In genomic region chr9:135743546-135744332, GRCh38 we compare ENCODE assay signal across 16 cellular contexts. TPM values are rescaled to one million over a fixed set of nuclear protein-coding genes. Genes with fewer than 3 reads are reported as not detected.
DNase-seq lines count a peak whose midpoint lies in the region; ATAC-seq and TF ChIP-seq lines count a peak whose summit lies in the region.
"Had no signal": no experiment of that assay in that cellular context is flagged by ENCODE, and none has a peak within 500 bp of the region (broad histone marks: within the 10 kb centered on the region; RNA-seq: fewer than 3 reads in every experiment).

No MANE protein-coding gene starts in this region.

- H3K36me3 ChIP-seq in left ventricle myocardium inferior (no peaks in the 10 kb centered on the region), psoas muscle (ENCODE audit: insufficient read depth in 1 of 2, low read depth in 1 of 2) (no peaks in the 10 kb centered on the region), tibial artery (no peaks in the 10 kb centered on the region)
- H3K36me3 ChIP-seq: BLaER1 treated with 17β-estradiol and CSF1 and Interleukin-3, amounts not matched to agents 10 nM and 100 nM; HAP-1 had no signal

- H3K27me3 ChIP-seq in left ventricle myocardium inferior (ENCODE audit: low read depth) (peaks cover 45% of the 10 kb centered on the region), psoas muscle (ENCODE audit: insufficient read depth in 3 of 3, low read length in 2 of 3) (no peaks in the 10 kb centered on the region), tibial artery (peaks cover 0 to 83% of the 10 kb centered on the region in 2 donors)
- H3K27me3 ChIP-seq: BLaER1 treated with 17β-estradiol and CSF1 and Interleukin-3, amounts not matched to agents 10 nM and 100 nM had no signal

- WGBS in psoas muscle, 3 donors, result 22 to 37% (median 28%) methylated on average over 23 to 25 of the region's 25 CpGs

- intact Hi-C loops in left ventricle myocardium inferior (cut with micrococcal nuclease), result no loop called here
- intact Hi-C loops in psoas muscle (cut with DNase I), result no loop called here
- intact Hi-C loops in tibial artery (cut with DNase I; ENCODE audit: low total_unique reads), result no loop called here

- H3K27ac ChIP-seq in left ventricle myocardium inferior (replicated peaks), result peak overlapping the region; percentile 70
- H3K27ac ChIP-seq in psoas muscle, result peak overlapping the region; percentile 77
- no peak overlapping the region for H3K27ac ChIP-seq in tibial artery
- H3K27ac ChIP-seq: BLaER1 treated with 17β-estradiol and CSF1 and Interleukin-3, amounts not matched to agents 10 nM and 100 nM had no signal

- H3K4me1 ChIP-seq in left ventricle myocardium inferior, result peaks cover 16% of the 10 kb centered on the region
- peaks cover 20% of the 10 kb centered on the region for H3K4me1 ChIP-seq in psoas muscle
- no peaks in the 10 kb centered on the region for H3K4me1 ChIP-seq in tibial artery
- H3K4me1 ChIP-seq: HAP-1 had no signal

- TF ChIP-seq CTCF in left ventricle myocardium inferior (IDR thresholded peaks at IDR 0.05; ENCODE audit: borderline replicate concordance) (no peak), psoas muscle (IDR thresholded peaks at IDR 0.05) (no peak), tibial artery (IDR thresholded peaks at IDR 0.05) (no peak)

- no peaks in the 10 kb centered on the region for H3K9me3 ChIP-seq in left ventricle myocardium inferior (replicated peaks)
- no peaks in the 10 kb centered on the region for H3K9me3 ChIP-seq in psoas muscle
- no peaks in the 10 kb centered on the region for H3K9me3 ChIP-seq in tibial artery
- H3K9me3 ChIP-seq: BLaER1 treated with 17β-estradiol and CSF1 and Interleukin-3, amounts not matched to agents 10 nM and 100 nM; HAP-1 had no signal

- ATAC-seq in psoas muscle (peak; percentile 82 to 87 (median 83)), GM21786 (IDR thresholded peaks at IDR 0.05; ENCODE audit: unreplicated experiment) (no peak), HG02840 (IDR thresholded peaks at IDR 0.05; ENCODE audit: low FRiP score, unreplicated experiment) (no peak), HG02970 (IDR thresholded peaks at IDR 0.05; ENCODE audit: low FRiP score, unreplicated experiment) (no peak)

- peak overlapping the region; percentile 21 for H3K4me3 ChIP-seq in left ventricle myocardium inferior
- H3K4me3 ChIP-seq in psoas muscle, result peak overlapping the region; percentile 62
- no peak overlapping the region for H3K4me3 ChIP-seq in tibial artery
- H3K4me3 ChIP-seq: BLaER1 treated with 17β-estradiol and CSF1 and Interleukin-3, amounts not matched to agents 10 nM and 100 nM; HAP-1 had no signal

- in situ Hi-C loops in G401 (cut with HindIII; ENCODE audit: low sequenced_read_pairs), result no loop called here

- DNase-seq in G401 (ENCODE audit: low spot score) (peak; percentile 69), cerebellum (ENCODE audit: low spot score) (peak; percentile 63), left ventricle myocardium inferior (peak; percentile 49), psoas muscle (peak; percentile 68 to 83), tibial artery (no peak)
- DNase-seq: ACHN; CD4-positive, CD25-positive, alpha-beta regulatory T cell; DMS53; GOT3; IMR-90 had no signal

RNA-seq across cellular contexts. Expression of gene KCNT1, which starts 41.8 kb away (rescaled TPM):
- total RNA-seq in G401 (2014; rRNA removed; shearing (Covaris generic)), result not detected in 2 replicates
- total RNA-seq in cerebellum (3.2 TPM), left ventricle myocardium inferior (3.3 TPM), psoas muscle (10 to 100 TPM; 10.3 to 15.0 (median 12.4) TPM)
- 1 to 10 TPM; 1.1 to 3.1 (median 1.6) TPM for polyA plus RNA-seq in psoas muscle
- total RNA-seq: A172; CD4-positive, CD25-positive, alpha-beta regulatory T cell; IMR-90 had no signal
- polyA plus RNA-seq: CD4-positive, CD25-positive, alpha-beta regulatory T cell; IMR-90 had no signal

RNA-seq across cellular contexts. Expression of gene SOHLH1, which starts 44.5 kb away (rescaled TPM):
- total RNA-seq in G401 (2014; rRNA removed; shearing (Covaris generic)), result not detected in 2 replicates
- not detected for total RNA-seq in cerebellum
- total RNA-seq in left ventricle myocardium inferior, result not detected
- not detected for total RNA-seq in psoas muscle
- polyA plus RNA-seq in psoas muscle, result not detected
- total RNA-seq: A172; CD4-positive, CD25-positive, alpha-beta regulatory T cell; IMR-90 had no signal
- polyA plus RNA-seq: CD4-positive, CD25-positive, alpha-beta regulatory T cell; IMR-90 had no signal

Comparison
In these comparisons a context has a peak if more than half of its experiments do, and no peak if none do; other contexts are left out.
1. DNase-seq: peak in G401 (single experiment), cerebellum (single experiment), left ventricle myocardium inferior (single experiment) and psoas muscle (2 of 2); none in tibial artery (0 of 2).
2. H3K27ac ChIP-seq: peak in left ventricle myocardium inferior (single experiment) and psoas muscle (single experiment); none in tibial artery (0 of 2).
3. H3K4me3 ChIP-seq: peak in left ventricle myocardium inferior (single experiment) and psoas muscle (single experiment); none in tibial artery (0 of 2).
4. ATAC-seq: peak in psoas muscle (4 of 4); none in GM21786 (single experiment), HG02840 (single experiment) and HG02970 (single experiment).